Comparison of ENCODE assay signal across 13 cellular contexts in genomic region chr7:142481548-142481947, GRCh38.
DNase-seq lines count a peak whose midpoint lies in the region; ATAC-seq and TF ChIP-seq lines count a peak whose summit lies in the region.
"Had no signal": no experiment of that assay in that cellular context is flagged by ENCODE, and none has a peak within 500 bp of the region (broad histone marks: within the 10 kb centered on the region; RNA-seq: fewer than 3 reads in every experiment).

No MANE protein-coding gene starts in this region.

- H3K27ac Mint-ChIP-seq in T-helper 17 cell = peak overlapping the region; percentile 90

- H3K36me3 Mint-ChIP-seq in T-helper 17 cell (ENCODE audit: low read depth) = peaks cover 2% of the 10 kb centered on the region

- ATAC-seq in T-helper 17 cell (no peak), GM18907 (IDR thresholded peaks at IDR 0.05; ENCODE audit: unreplicated experiment) (no peak)
- ATAC-seq: foreskin keratinocyte, left lobe of liver had no signal

- H3K4me1 Mint-ChIP-seq in T-helper 17 cell = peaks cover 55% of the 10 kb centered on the region

- peak; percentile 34 for TF ChIP-seq CTCF in fibroblast of the aortic adventitia (IDR thresholded peaks at IDR 0.05; ENCODE audit: insufficient read depth, low read length)

- H3K27me3 Mint-ChIP-seq in T-helper 17 cell = no peaks in the 10 kb centered on the region

- H3K4me3 ChIP-seq in fibroblast of the aortic adventitia (ENCODE audit: low read depth, low read length) = no peak overlapping the region
- H3K4me3 ChIP-seq: thoracic aorta had no signal

- H3K9me3 ChIP-seq in T-helper 17 cell (ENCODE audit: control insufficient read depth, low read length, poor library complexity, severe bottlenecking) = no peaks in the 10 kb centered on the region
- H3K9me3 ChIP-seq: thoracic aorta had no signal

- DNase-seq in AG20443 (ENCODE audit: low spot score) = peak; percentile 13
- DNase-seq in GF-D8 (lab: John Stamatoyannopoulos, UW) = peak; percentile 49
- DNase-seq in T-helper 17 cell = no peak
- DNase-seq in fibroblast of the aortic adventitia (ENCODE audit: low read depth) = peak; percentile 41
- DNase-seq in SHP77 (lab: John Stamatoyannopoulos, UW) = no peak
- no peak for DNase-seq in SW 1271 (lab: John Stamatoyannopoulos, UW)
- no peak for DNase-seq in nucleus accumbens (lab: John Stamatoyannopoulos, UW)
- DNase-seq: caudate nucleus, foreskin keratinocyte, NCI-H345 had no signal

- peak overlapping the region; percentile 47 for H3K4me3 Mint-ChIP-seq in T-helper 17 cell

Comparison
In these comparisons a context has a peak if more than half of its experiments do, and no peak if none do; other contexts are left out.
1. DNase-seq: peak in AG20443 (single experiment), GF-D8 (single experiment) and fibroblast of the aortic adventitia (single experiment); none in T-helper 17 cell (0 of 3), SHP77 (0 of 2), SW 1271 (0 of 2) and nucleus accumbens (0 of 56).